9 cellular contexts compared by ENCODE assay signal in genomic region chr21:41956926-41957729, GRCh38. TPM values are rescaled to one million over a fixed set of nuclear protein-coding genes. Genes with fewer than 3 reads are reported as not detected.
DNase-seq lines count a peak whose midpoint lies in the region; ATAC-seq and TF ChIP-seq lines count a peak whose summit lies in the region.
"Had no signal": no experiment of that assay in that cellular context is flagged by ENCODE, and none has a peak within 500 bp of the region (broad histone marks: within the 10 kb centered on the region; RNA-seq: fewer than 3 reads in every experiment).

No MANE protein-coding gene starts in this region.

- H3K27me3 ChIP-seq in esophagus (ENCODE audit: control insufficient read depth in 1 of 2, insufficient read depth in 2 of 2, low read length in 2 of 2) (no peaks in the 10 kb centered on the region), stomach (peaks cover 0 to 5% (median 0%) of the 10 kb centered on the region in 3 donors)

- peak; percentile 64 for DNase-seq in DMS 273 (lab: John Stamatoyannopoulos, UW; ENCODE audit: unreplicated experiment)
- DNase-seq in DMS 273 treated with DMSO at 0.1 percent for 48 hours (lab: John Stamatoyannopoulos, UW) = no peak
- peak; percentile 86 for DNase-seq in RPMI7951 (ENCODE audit: low read depth)
- DNase-seq in stomach = no peak
- no peak for DNase-seq in activated naive CD8-positive, alpha-beta T cell treated with anti-CD3 and anti-CD28 coated beads, Interleukin-2, amount 50 U/mL, for 24 hours
- no peak for DNase-seq in epidermal melanocyte (ENCODE audit: insufficient read length, low spot score)

- TF ChIP-seq CTCF in stomach (IDR thresholded peaks at IDR 0.05) = no peak

- no peaks in the 10 kb centered on the region for H3K9me3 ChIP-seq in esophagus (ENCODE audit: control insufficient read depth in 2 of 2, insufficient read depth in 1 of 2, low read depth in 1 of 2, low read length in 1 of 2)
- H3K9me3 ChIP-seq in stomach = no peaks in the 10 kb centered on the region

- intact Hi-C loops in stomach (cut with DNase I; ENCODE audit: low total_unique reads) = no loop called here

- TF ChIP-seq POLR2A in stomach (IDR thresholded peaks at IDR 0.05) = no peak

- no peak for ATAC-seq in activated naive CD8-positive, alpha-beta T cell treated with anti-CD3 and anti-CD28 coated beads, Interleukin-2, amount 50 U/mL, for 24 hours
- no peak for ATAC-seq in HG02852 (IDR thresholded peaks at IDR 0.05; ENCODE audit: unreplicated experiment)

- H3K27ac ChIP-seq in esophagus (ENCODE audit: low read depth in 2 of 2, low read length in 1 of 2) (peak overlapping the region; percentile 33 to 76), stomach (peak overlapping the region in 4 of 5 donors; percentile 5 to 80 (median 68))
- H3K27ac ChIP-seq: 22Rv1 had no signal

- no peak for TF ChIP-seq EP300 in stomach (IDR thresholded peaks at IDR 0.05)

- H3K36me3 ChIP-seq in esophagus (ENCODE audit: control insufficient read depth in 2 of 2, insufficient read depth in 2 of 2, low read length in 1 of 2) (no peaks in the 10 kb centered on the region), stomach (no peaks in the 10 kb centered on the region)

- no peaks in the 10 kb centered on the region for H3K9me3 Mint-ChIP-seq in activated naive CD8-positive, alpha-beta T cell treated with anti-CD3 and anti-CD28 coated beads, Interleukin-2, amount 50 U/mL, for 24 hours

- no peak overlapping the region for H3K4me3 Mint-ChIP-seq in activated naive CD8-positive, alpha-beta T cell treated with anti-CD3 and anti-CD28 coated beads, Interleukin-2, amount 50 U/mL, for 24 hours

- H3K4me3 ChIP-seq in esophagus (ENCODE audit: low read depth in 1 of 2, low read length in 2 of 2) (no peak overlapping the region), stomach (no peak overlapping the region)

- H3K4me1 Mint-ChIP-seq in activated naive CD8-positive, alpha-beta T cell treated with anti-CD3 and anti-CD28 coated beads, Interleukin-2, amount 50 U/mL, for 24 hours = peaks cover 20% of the 10 kb centered on the region

- H3K27me3 Mint-ChIP-seq in activated naive CD8-positive, alpha-beta T cell treated with anti-CD3 and anti-CD28 coated beads, Interleukin-2, amount 50 U/mL, for 24 hours = peaks cover 23% of the 10 kb centered on the region

- H3K4me1 ChIP-seq in esophagus (ENCODE audit: control insufficient read depth in 2 of 2, insufficient read depth in 2 of 2, low read length in 1 of 2) = peaks cover 11 to 26% of the 10 kb centered on the region in 2 donors
- peaks cover 19 to 48% (median 35%) of the 10 kb centered on the region in 4 donors for H3K4me1 ChIP-seq in stomach

- no peaks in the 10 kb centered on the region for H3K36me3 Mint-ChIP-seq in activated naive CD8-positive, alpha-beta T cell treated with anti-CD3 and anti-CD28 coated beads, Interleukin-2, amount 50 U/mL, for 24 hours (ENCODE audit: low read depth)

- H3K27ac Mint-ChIP-seq in activated naive CD8-positive, alpha-beta T cell treated with anti-CD3 and anti-CD28 coated beads, Interleukin-2, amount 50 U/mL, for 24 hours = no peak overlapping the region

- WGBS in esophagus, 2 donors = 69 to 75% methylated on average over 9 of the region's 9 CpGs
- WGBS in stomach, 5 donors = 65 to 79% (median 69%) methylated on average over 9 of the region's 9 CpGs

RNA-seq across cellular contexts. Expression of gene C2CD2, which starts 3.3 kb away (rescaled TPM):
- total RNA-seq in RPMI7951 (2014; rRNA removed; shearing (Covaris generic)) = 18.5 and 18.8 TPM in 2 replicates
- 10 to 100 TPM in 1 of 2 donors, 1 to 10 TPM in 1; 7.9 to 11.0 TPM for polyA plus RNA-seq in esophagus
- 10 to 100 TPM; 13.4 to 31.9 (median 18.7) TPM for total RNA-seq in stomach
- 1 to 10 TPM; 4.6 to 9.5 (median 6.1) TPM for polyA plus RNA-seq in stomach

RNA-seq across cellular contexts. Expression of gene ZBTB21, which starts 53.0 kb away (rescaled TPM):
- 13.4 and 15.7 TPM in 2 replicates for total RNA-seq in RPMI7951 (2014; rRNA removed; shearing (Covaris generic))
- polyA plus RNA-seq in esophagus = 1 to 10 TPM; 1.6 to 2.7 TPM
- total RNA-seq in stomach = 10 to 100 TPM in 2 of 5 donors, 1 to 10 TPM in 3; 4.3 to 18.7 (median 6.7) TPM
- 1 to 10 TPM; 1.9 to 4.7 (median 2.4) TPM for polyA plus RNA-seq in stomach

Comparison
In these comparisons a context has a peak if more than half of its experiments do, and no peak if none do; other contexts are left out.
1. DNase-seq: peak in DMS 273 (single experiment) and RPMI7951 (single experiment); none in DMS 273 treated with DMSO at 0.1 percent for 48 hours (single experiment), stomach (single experiment), activated naive CD8-positive, alpha-beta T cell treated with anti-CD3 and anti-CD28 coated beads, Interleukin-2, amount 50 U/mL, for 24 hours (single experiment) and epidermal melanocyte (single experiment).